In genomic region chr7:22179442-22179879, GRCh38 we compare ENCODE assay signal across 1 cellular context.
TF ChIP-seq lines count a peak whose summit lies in the region.

No MANE protein-coding gene starts in this region.

TF ChIP-seq in GM23338, 12 proteins besides CTCF, POLR2A, EP300 and RAD21 (continued from another document):
- TF ChIP-seq ZNF462 (CRISPR knock-in tag; IDR thresholded peaks at IDR 0.05) (no peak), REST (IDR thresholded peaks at IDR 0.05; ENCODE audit: unreplicated experiment) (no peak), POLR2AphosphoS5 (IDR thresholded peaks at IDR 0.05; ENCODE audit: low read depth) (no peak), JUNB (IDR thresholded peaks at IDR 0.05; ENCODE audit: unreplicated experiment) (no peak), EZH2 (IDR thresholded peaks at IDR 0.05; ENCODE audit: low read depth, unreplicated experiment) (no peak), ETS1 (IDR thresholded peaks at IDR 0.05) (no peak), CREB1 (CRISPR knock-in tag; IDR thresholded peaks at IDR 0.05; ENCODE audit: low read depth) (no peak), EZH2phosphoT487 (IDR thresholded peaks at IDR 0.05; ENCODE audit: unreplicated experiment) (no peak), ZNF331 (CRISPR knock-in tag; IDR thresholded peaks at IDR 0.05; ENCODE audit: low read depth) (no peak), STAT1 (IDR thresholded peaks at IDR 0.05; ENCODE audit: unreplicated experiment) (no peak)
